Comparison of ENCODE assay signal across 14 cellular contexts in the genomic region with DNA sequence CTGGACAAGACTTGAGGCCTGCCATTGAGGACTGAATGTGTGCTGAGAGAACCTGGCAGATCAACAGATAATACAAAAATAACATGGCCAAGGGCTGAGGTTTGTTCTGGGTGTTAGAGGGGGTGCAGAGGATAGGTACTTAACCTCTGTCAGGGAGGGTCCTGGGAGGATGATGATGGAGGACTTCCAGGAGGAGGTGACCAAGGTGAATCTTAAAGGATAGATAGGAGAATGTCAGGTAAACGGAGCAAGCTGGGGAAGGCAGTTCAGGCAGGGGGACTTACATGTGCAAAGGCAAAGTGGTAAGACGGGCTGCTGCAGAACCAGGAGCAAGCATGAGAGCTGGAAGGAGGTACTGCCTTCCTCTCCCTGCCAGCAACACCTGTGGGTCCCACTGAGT.
"Had no signal": no experiment of that assay in that cellular context is flagged by ENCODE, and none has a peak within 500 bp of the region (broad histone marks: within the 10 kb centered on the region; RNA-seq: fewer than 3 reads in every experiment).

No MANE protein-coding gene starts in this region.

- H3K27ac ChIP-seq: breast epithelium, gastroesophageal sphincter, tibial artery, uterus had no signal

- H3K4me3 Mint-ChIP-seq: activated naive CD8-positive, alpha-beta T cell treated with anti-CD3 and anti-CD28 coated beads, Interleukin-2, amount 10 ng/mL, durations not matched to agents 7 days and 5 days; mesothelial cell of epicardium; stimulated activated memory B cell treated with anti-CD40 and anti-IgM and Interleukin-4, amounts not matched to agents 10 μg/mL and 1 μg/mL and 100 μg/mL, for 72 hours had no signal

- H3K36me3 ChIP-seq: breast epithelium, uterus had no signal

- DNase-seq: activated effector memory CD4-positive, alpha-beta T cell treated with anti-CD3 and anti-CD28 coated beads, Interleukin-2, amount 50 U/mL, for 16 hours; activated naive CD8-positive, alpha-beta T cell treated with anti-CD3 and anti-CD28 coated beads, Interleukin-2, amount 10 ng/mL, durations not matched to agents 7 days and 5 days; anterior cingulate cortex; dermis blood vessel endothelial cell; islet precursor cell; posterior cingulate gyrus; SW 1271; tibial artery; uterus had no signal

- H3K9me3 ChIP-seq: breast epithelium, gastroesophageal sphincter, tibial artery, uterus had no signal

- H3K27ac Mint-ChIP-seq: activated naive CD8-positive, alpha-beta T cell treated with anti-CD3 and anti-CD28 coated beads, Interleukin-2, amount 10 ng/mL, durations not matched to agents 7 days and 5 days; mesothelial cell of epicardium; stimulated activated memory B cell treated with anti-CD40 and anti-IgM and Interleukin-4, amounts not matched to agents 10 μg/mL and 1 μg/mL and 100 μg/mL, for 72 hours had no signal

- H3K27me3 Mint-ChIP-seq: activated naive CD8-positive, alpha-beta T cell treated with anti-CD3 and anti-CD28 coated beads, Interleukin-2, amount 10 ng/mL, durations not matched to agents 7 days and 5 days; stimulated activated memory B cell treated with anti-CD40 and anti-IgM and Interleukin-4, amounts not matched to agents 10 μg/mL and 1 μg/mL and 100 μg/mL, for 72 hours had no signal

- H3K4me1 Mint-ChIP-seq: stimulated activated memory B cell treated with anti-CD40 and anti-IgM and Interleukin-4, amounts not matched to agents 10 μg/mL and 1 μg/mL and 100 μg/mL, for 72 hours had no signal

- H3K9me3 Mint-ChIP-seq: activated naive CD8-positive, alpha-beta T cell treated with anti-CD3 and anti-CD28 coated beads, Interleukin-2, amount 10 ng/mL, durations not matched to agents 7 days and 5 days; mesothelial cell of epicardium; stimulated activated memory B cell treated with anti-CD40 and anti-IgM and Interleukin-4, amounts not matched to agents 10 μg/mL and 1 μg/mL and 100 μg/mL, for 72 hours had no signal

- H3K4me1 ChIP-seq: breast epithelium, uterus had no signal

- H3K4me3 ChIP-seq: breast epithelium, gastroesophageal sphincter, lung, tibial artery, uterus had no signal

- ATAC-seq: gastroesophageal sphincter; stimulated activated memory B cell treated with anti-CD40 and anti-IgM and Interleukin-4, amounts not matched to agents 10 μg/mL and 1 μg/mL and 100 μg/mL, for 72 hours had no signal

- H3K27me3 ChIP-seq: breast epithelium, gastroesophageal sphincter, tibial artery, uterus had no signal
